In genomic region chr6:6439778-6440177, GRCh38 we compare ENCODE assay signal across 29 cellular contexts.
"Had no signal": no experiment of that assay in that cellular context is flagged by ENCODE, and none has a peak within 500 bp of the region (broad histone marks: within the 10 kb centered on the region; RNA-seq: fewer than 3 reads in every experiment).

No MANE protein-coding gene starts in this region.

- H3K4me3 Mint-ChIP-seq: activated CD4-positive, alpha-beta T cell treated with anti-CD3 and anti-CD28 coated beads, Interleukin-2, amount 10 ng/mL, durations not matched to agents 24 days and 14 days; activated CD8-positive, alpha-beta T cell treated with anti-CD3 and anti-CD28 coated beads for 36 hours; activated naive CD8-positive, alpha-beta T cell treated with anti-CD3 and anti-CD28 coated beads for 36 hours; activated T-cell treated with anti-CD3 and anti-CD28 coated beads, Interleukin-2, amount 50 U/mL, for 72 hours; activated T-helper 17 cell treated with anti-CD3 and anti-CD28 coated beads, Interleukin-2, amount 50 U/mL, for 72 hours had no signal

- H3K4me1 ChIP-seq: SJCRH30 had no signal

- ATAC-seq: activated CD8-positive, alpha-beta T cell treated with anti-CD3 and anti-CD28 coated beads for 36 hours; activated T-cell treated with anti-CD3 and anti-CD28 coated beads, Interleukin-2, amount 50 U/mL, for 72 hours; activated T-helper 17 cell treated with anti-CD3 and anti-CD28 coated beads, Interleukin-2, amount 50 U/mL, for 72 hours; Panc1 had no signal

- H3K4me3 ChIP-seq: SJCRH30, SK-N-MC had no signal

- FAIRE-seq: TTC549 had no signal

- H3K9me3 Mint-ChIP-seq: activated CD4-positive, alpha-beta T cell treated with anti-CD3 and anti-CD28 coated beads, Interleukin-2, amount 10 ng/mL, durations not matched to agents 24 days and 14 days had no signal

- H3K36me3 ChIP-seq: brain microvascular endothelial cell, SJCRH30 had no signal

- DNase-seq: activated CD4-positive, alpha-beta T cell treated with anti-CD3 and anti-CD28 coated beads, Interleukin-2, amount 10 ng/mL, durations not matched to agents 24 days and 14 days; activated CD4-positive, alpha-beta T cell treated with anti-CD3 and anti-CD28 coated beads, Interleukin-2, amount 50 U/mL, for 4 hours; activated CD8-positive, alpha-beta T cell treated with anti-CD3 and anti-CD28 coated beads for 36 hours; activated effector memory CD4-positive, alpha-beta T cell treated with anti-CD3 and anti-CD28 coated beads, Interleukin-2, amount 50 U/mL, for 16 hours; activated naive CD4-positive, alpha-beta T cell; activated naive CD4-positive, alpha-beta T cell treated with anti-CD3 and anti-CD28 coated beads, Interleukin-2, amount 50 U/mL, for 16 hours; activated naive CD8-positive, alpha-beta T cell treated with anti-CD3 and anti-CD28 coated beads for 36 hours; activated T-cell treated with anti-CD3 and anti-CD28 coated beads, Interleukin-2, amount 50 U/mL, for 1 hour; activated T-cell treated with anti-CD3 and anti-CD28 coated beads, Interleukin-2, amount 50 U/mL, for 72 hours; amniotic stem cell; aorta; brain microvascular endothelial cell; central memory CD4-positive, alpha-beta T cell; MM.1S; MV-4-11; NCI-H1092; NCI-H1436 treated with DMSO at 0.1 percent for 48 hours; NCI-H1694 treated with DMSO at 0.1 percent for 48 hours; NCI-H2029; NCI-H345; NCI-H524 treated with DMSO at 0.1 percent for 48 hours; NCI-H748 treated with DMSO at 0.1 percent for 48 hours; SHP77; SJCRH30; T1000 had no signal

- H3K27me3 ChIP-seq: brain microvascular endothelial cell, SJCRH30 had no signal

- H3K27ac Mint-ChIP-seq: activated CD4-positive, alpha-beta T cell treated with anti-CD3 and anti-CD28 coated beads, Interleukin-2, amount 10 ng/mL, durations not matched to agents 24 days and 14 days; activated CD8-positive, alpha-beta T cell treated with anti-CD3 and anti-CD28 coated beads for 36 hours; activated naive CD8-positive, alpha-beta T cell treated with anti-CD3 and anti-CD28 coated beads for 36 hours; activated T-cell treated with anti-CD3 and anti-CD28 coated beads, Interleukin-2, amount 50 U/mL, for 72 hours; activated T-helper 17 cell treated with anti-CD3 and anti-CD28 coated beads, Interleukin-2, amount 50 U/mL, for 72 hours had no signal

- H3K4me1 Mint-ChIP-seq: activated CD4-positive, alpha-beta T cell treated with anti-CD3 and anti-CD28 coated beads, Interleukin-2, amount 10 ng/mL, durations not matched to agents 24 days and 14 days; activated naive CD8-positive, alpha-beta T cell treated with anti-CD3 and anti-CD28 coated beads for 36 hours; activated T-helper 17 cell treated with anti-CD3 and anti-CD28 coated beads, Interleukin-2, amount 50 U/mL, for 72 hours had no signal

- H3K27ac ChIP-seq: brain microvascular endothelial cell, SJCRH30, SK-N-MC had no signal

- H3K9me3 ChIP-seq: SJCRH30 had no signal
